8 cellular contexts compared by ENCODE assay signal in genomic region chr4:145154573-145154972, GRCh38. TPM values are rescaled to one million over a fixed set of nuclear protein-coding genes. Genes with fewer than 3 reads are reported as not detected.
DNase-seq lines count a peak whose midpoint lies in the region; ATAC-seq and TF ChIP-seq lines count a peak whose summit lies in the region.

No MANE protein-coding gene starts in this region.

- H3K4me3 ChIP-seq in body of pancreas (no peak overlapping the region), mesendoderm (ENCODE audit: low read length) (no peak overlapping the region)

- 87 to 88% methylated on average over 1 of the region's 1 CpG for WGBS in body of pancreas, 2 donors
- no CpG with 5 or more reads among the region's 1 CpG for WGBS in mesendoderm (ENCODE audit: extremely low coverage, insufficient coverage, low lambda C conversion rate)

- H3K4me1 Mint-ChIP-seq in CD14-positive monocyte: no peaks in the 10 kb centered on the region

- peaks cover 2% of the 10 kb centered on the region for H3K79me2 ChIP-seq in mesendoderm (ENCODE audit: control insufficient read depth, insufficient read depth, low read length)

- no peak overlapping the region for H3K4me3 Mint-ChIP-seq in CD14-positive monocyte

- H3K27me3 Mint-ChIP-seq in CD14-positive monocyte (ENCODE audit: low read depth in 3 of 3): no peaks in the 10 kb centered on the region

- no peaks in the 10 kb centered on the region for H3K9me3 Mint-ChIP-seq in CD14-positive monocyte

- TF ChIP-seq POLR2A in body of pancreas (IDR thresholded peaks at IDR 0.05): no peak

- no peak for DNase-seq in CD14-positive monocyte (ENCODE audit: low spot score)
- peak in 3 of 4 donors; percentile 21 to 31 (median 28) for DNase-seq in body of pancreas
- DNase-seq in mesendoderm: peak; percentile 64
- DNase-seq in germinal center (ENCODE audit: low spot score): no peak
- DNase-seq in NCI-H2107 (lab: John Stamatoyannopoulos, UW): no peak
- DNase-seq in activated naive CD4-positive, alpha-beta T cell treated with Interleukin-2 at 50 U/mL for 16 hours: no peak

- H3K27ac ChIP-seq in body of pancreas: no peak overlapping the region
- no peak overlapping the region for H3K27ac ChIP-seq in mesendoderm (ENCODE audit: low read depth, low read length)

- H3K9ac ChIP-seq in mesendoderm (ENCODE audit: low read length): no peak overlapping the region

- H3K79me1 ChIP-seq in mesendoderm (ENCODE audit: low read length): peaks cover 2% of the 10 kb centered on the region

- H4K8ac ChIP-seq in mesendoderm (ENCODE audit: low read depth, low read length): no peak overlapping the region

- H3K27ac Mint-ChIP-seq in CD14-positive monocyte: no peak overlapping the region

- intact Hi-C loops in CD14-positive monocyte (cut with micrococcal nuclease) (no loop called here), body of pancreas (cut with DNase I) (no loop called here)

- no peak overlapping the region for H2BK15ac ChIP-seq in mesendoderm (replicated peaks; ENCODE audit: low read depth)

- H3K4me2 ChIP-seq in mesendoderm (ENCODE audit: low read length): no peak overlapping the region

- no peak overlapping the region for H2BK5ac ChIP-seq in mesendoderm (ENCODE audit: low read length)

- H3K36me3 ChIP-seq in body of pancreas (replicated peaks in 1 of 2; ENCODE audit: insufficient read depth in 1 of 2, low read depth in 2 of 2): peaks cover 0 to 21% of the 10 kb centered on the region in 2 donors
- peaks cover 1% of the 10 kb centered on the region for H3K36me3 ChIP-seq in mesendoderm (ENCODE audit: control insufficient read depth, insufficient read depth, low read length)

- H3K18ac ChIP-seq in mesendoderm (ENCODE audit: low read length): no peak overlapping the region

- no peak overlapping the region for H3K4ac ChIP-seq in mesendoderm (ENCODE audit: low read depth, low read length)

- TF ChIP-seq CTCF in CD14-positive monocyte (IDR thresholded peaks at IDR 0.05) (peak; percentile 28), body of pancreas (IDR thresholded peaks at IDR 0.05) (peak; percentile 21 to 42 (median 29))

- no peak overlapping the region for H3K23ac ChIP-seq in mesendoderm (ENCODE audit: low read length)

- no peak overlapping the region for H2BK120ac ChIP-seq in mesendoderm (ENCODE audit: low read depth, low read length)

- H2AK5ac ChIP-seq in mesendoderm (ENCODE audit: low read length): no peak overlapping the region

- no peak overlapping the region for H4K5ac ChIP-seq in mesendoderm (ENCODE audit: low read length)

- H3K9me3 ChIP-seq in body of pancreas: no peaks in the 10 kb centered on the region

- no peaks in the 10 kb centered on the region for H3K27me3 ChIP-seq in body of pancreas
- H3K27me3 ChIP-seq in mesendoderm (ENCODE audit: insufficient read depth, low read length, poor library complexity): no peaks in the 10 kb centered on the region

- peaks cover 78 to 93% of the 10 kb centered on the region in 2 donors for H3K36me3 Mint-ChIP-seq in CD14-positive monocyte

- no peak overlapping the region for H3K56ac ChIP-seq in mesendoderm (ENCODE audit: low read length)

- H3K4me1 ChIP-seq in body of pancreas (peaks cover 11% of the 10 kb centered on the region), mesendoderm (ENCODE audit: control insufficient read depth, low read depth, low read length) (no peaks in the 10 kb centered on the region)

- ATAC-seq in GM19351 (IDR thresholded peaks at IDR 0.05; ENCODE audit: unreplicated experiment) (peak; percentile 92), HG03442 (IDR thresholded peaks at IDR 0.05; ENCODE audit: unreplicated experiment) (peak; percentile 76), body of pancreas (no peak)

RNA-seq across cellular contexts. Expression of gene OTUD4, which starts 25.8 kb away (rescaled TPM):
- 1 to 10 TPM; 7.5 to 9.0 TPM for polyA plus RNA-seq in CD14-positive monocyte
- total RNA-seq in body of pancreas: 10 to 100 TPM; 13.0 to 37.9 TPM
- 33.7 TPM for polyA plus RNA-seq in mesendoderm (2013, experiment 1 of 2)
- 33.9 TPM for polyA plus RNA-seq in mesendoderm (2013, experiment 2 of 2)

RNA-seq across cellular contexts. Expression of gene ABCE1, which starts 56.5 kb away (rescaled TPM):
- 10 to 100 TPM; 23.7 to 25.0 TPM for polyA plus RNA-seq in CD14-positive monocyte
- 10 to 100 TPM; 47.2 to 50.4 TPM for total RNA-seq in body of pancreas
- 132 TPM for polyA plus RNA-seq in mesendoderm (2013, experiment 1 of 2)
- 131 TPM for polyA plus RNA-seq in mesendoderm (2013, experiment 2 of 2)

RNA-seq across cellular contexts. Expression of gene ANAPC10, which starts 56.6 kb away (rescaled TPM):
- polyA plus RNA-seq in CD14-positive monocyte: 10 to 100 TPM; 21.3 to 25.4 TPM
- 10 to 100 TPM in 1 of 2 donors, 1 to 10 TPM in 1; 6.6 to 10.9 TPM for total RNA-seq in body of pancreas
- 21.5 TPM for polyA plus RNA-seq in mesendoderm (2013, experiment 1 of 2)
- polyA plus RNA-seq in mesendoderm (2013, experiment 2 of 2): 25.2 TPM

Comparison
In these comparisons a context has a peak if more than half of its experiments do, and no peak if none do; other contexts are left out.
1. DNase-seq: peak in body of pancreas (3 of 4) and mesendoderm (single experiment); none in CD14-positive monocyte (single experiment), germinal center (single experiment), NCI-H2107 (single experiment) and activated naive CD4-positive, alpha-beta T cell treated with Interleukin-2 at 50 U/mL for 16 hours (single experiment).